In the genomic region with DNA sequence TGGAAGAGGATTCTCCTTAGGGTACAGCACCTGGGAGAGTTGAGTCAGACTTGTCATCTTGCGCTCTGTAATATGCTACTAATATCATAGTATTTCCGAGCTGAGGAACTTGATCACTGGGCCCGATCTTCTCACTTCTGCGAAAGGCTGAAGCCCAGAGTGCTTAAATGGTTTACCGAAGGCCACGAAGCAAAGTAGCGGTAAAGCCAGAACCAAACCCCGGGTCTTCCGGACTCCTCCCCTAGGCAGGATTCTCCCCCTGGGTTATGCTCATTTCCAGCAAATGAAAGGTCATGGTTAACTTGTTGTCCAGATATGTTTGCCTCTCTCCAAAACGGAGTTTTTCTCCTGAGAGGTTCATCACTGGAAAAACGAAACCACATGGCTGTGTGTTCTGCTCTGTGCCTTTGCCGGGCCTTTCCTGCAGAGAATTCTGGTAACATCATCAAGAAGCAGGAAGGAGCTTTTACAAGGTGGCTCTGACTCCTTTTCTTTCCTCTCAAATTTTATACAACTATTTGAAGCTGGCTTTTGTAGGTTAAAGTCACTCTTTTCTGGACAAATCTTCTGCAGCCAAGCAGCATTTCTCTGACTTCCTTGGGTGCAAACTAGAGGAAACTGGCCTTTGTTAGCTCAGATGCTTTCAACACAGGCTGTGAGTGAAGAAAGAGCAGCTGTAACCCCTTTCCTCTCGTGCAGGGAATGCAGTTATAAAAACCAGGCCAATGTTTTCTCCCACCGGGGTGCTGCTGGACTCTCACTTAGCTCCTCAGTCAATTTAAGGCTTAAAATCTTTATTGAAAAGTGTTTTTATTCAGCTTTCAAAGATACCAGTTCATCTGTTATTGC, we compare ENCODE assay signal across 1 cellular context.
TF ChIP-seq lines count a peak whose summit lies in the region.

No MANE protein-coding gene starts in this region.

TF ChIP-seq in GM23338, 12 proteins besides CTCF, POLR2A, EP300 and RAD21 (continued from another document):
- TF ChIP-seq, protein P1, sequence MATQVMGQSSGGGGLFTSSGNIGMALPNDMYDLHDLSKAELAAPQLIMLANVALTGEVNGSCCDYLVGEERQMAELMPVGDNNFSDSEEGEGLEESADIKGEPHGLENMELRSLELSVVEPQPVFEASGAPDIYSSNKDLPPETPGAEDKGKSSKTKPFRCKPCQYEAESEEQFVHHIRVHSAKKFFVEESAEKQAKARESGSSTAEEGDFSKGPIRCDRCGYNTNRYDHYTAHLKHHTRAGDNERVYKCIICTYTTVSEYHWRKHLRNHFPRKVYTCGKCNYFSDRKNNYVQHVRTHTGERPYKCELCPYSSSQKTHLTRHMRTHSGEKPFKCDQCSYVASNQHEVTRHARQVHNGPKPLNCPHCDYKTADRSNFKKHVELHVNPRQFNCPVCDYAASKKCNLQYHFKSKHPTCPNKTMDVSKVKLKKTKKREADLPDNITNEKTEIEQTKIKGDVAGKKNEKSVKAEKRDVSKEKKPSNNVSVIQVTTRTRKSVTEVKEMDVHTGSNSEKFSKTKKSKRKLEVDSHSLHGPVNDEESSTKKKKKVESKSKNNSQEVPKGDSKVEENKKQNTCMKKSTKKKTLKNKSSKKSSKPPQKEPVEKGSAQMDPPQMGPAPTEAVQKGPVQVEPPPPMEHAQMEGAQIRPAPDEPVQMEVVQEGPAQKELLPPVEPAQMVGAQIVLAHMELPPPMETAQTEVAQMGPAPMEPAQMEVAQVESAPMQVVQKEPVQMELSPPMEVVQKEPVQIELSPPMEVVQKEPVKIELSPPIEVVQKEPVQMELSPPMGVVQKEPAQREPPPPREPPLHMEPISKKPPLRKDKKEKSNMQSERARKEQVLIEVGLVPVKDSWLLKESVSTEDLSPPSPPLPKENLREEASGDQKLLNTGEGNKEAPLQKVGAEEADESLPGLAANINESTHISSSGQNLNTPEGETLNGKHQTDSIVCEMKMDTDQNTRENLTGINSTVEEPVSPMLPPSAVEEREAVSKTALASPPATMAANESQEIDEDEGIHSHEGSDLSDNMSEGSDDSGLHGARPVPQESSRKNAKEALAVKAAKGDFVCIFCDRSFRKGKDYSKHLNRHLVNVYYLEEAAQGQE (IDR thresholded peaks at IDR 0.05; ENCODE audit: unreplicated experiment): no peak
- TF ChIP-seq, protein P2, sequence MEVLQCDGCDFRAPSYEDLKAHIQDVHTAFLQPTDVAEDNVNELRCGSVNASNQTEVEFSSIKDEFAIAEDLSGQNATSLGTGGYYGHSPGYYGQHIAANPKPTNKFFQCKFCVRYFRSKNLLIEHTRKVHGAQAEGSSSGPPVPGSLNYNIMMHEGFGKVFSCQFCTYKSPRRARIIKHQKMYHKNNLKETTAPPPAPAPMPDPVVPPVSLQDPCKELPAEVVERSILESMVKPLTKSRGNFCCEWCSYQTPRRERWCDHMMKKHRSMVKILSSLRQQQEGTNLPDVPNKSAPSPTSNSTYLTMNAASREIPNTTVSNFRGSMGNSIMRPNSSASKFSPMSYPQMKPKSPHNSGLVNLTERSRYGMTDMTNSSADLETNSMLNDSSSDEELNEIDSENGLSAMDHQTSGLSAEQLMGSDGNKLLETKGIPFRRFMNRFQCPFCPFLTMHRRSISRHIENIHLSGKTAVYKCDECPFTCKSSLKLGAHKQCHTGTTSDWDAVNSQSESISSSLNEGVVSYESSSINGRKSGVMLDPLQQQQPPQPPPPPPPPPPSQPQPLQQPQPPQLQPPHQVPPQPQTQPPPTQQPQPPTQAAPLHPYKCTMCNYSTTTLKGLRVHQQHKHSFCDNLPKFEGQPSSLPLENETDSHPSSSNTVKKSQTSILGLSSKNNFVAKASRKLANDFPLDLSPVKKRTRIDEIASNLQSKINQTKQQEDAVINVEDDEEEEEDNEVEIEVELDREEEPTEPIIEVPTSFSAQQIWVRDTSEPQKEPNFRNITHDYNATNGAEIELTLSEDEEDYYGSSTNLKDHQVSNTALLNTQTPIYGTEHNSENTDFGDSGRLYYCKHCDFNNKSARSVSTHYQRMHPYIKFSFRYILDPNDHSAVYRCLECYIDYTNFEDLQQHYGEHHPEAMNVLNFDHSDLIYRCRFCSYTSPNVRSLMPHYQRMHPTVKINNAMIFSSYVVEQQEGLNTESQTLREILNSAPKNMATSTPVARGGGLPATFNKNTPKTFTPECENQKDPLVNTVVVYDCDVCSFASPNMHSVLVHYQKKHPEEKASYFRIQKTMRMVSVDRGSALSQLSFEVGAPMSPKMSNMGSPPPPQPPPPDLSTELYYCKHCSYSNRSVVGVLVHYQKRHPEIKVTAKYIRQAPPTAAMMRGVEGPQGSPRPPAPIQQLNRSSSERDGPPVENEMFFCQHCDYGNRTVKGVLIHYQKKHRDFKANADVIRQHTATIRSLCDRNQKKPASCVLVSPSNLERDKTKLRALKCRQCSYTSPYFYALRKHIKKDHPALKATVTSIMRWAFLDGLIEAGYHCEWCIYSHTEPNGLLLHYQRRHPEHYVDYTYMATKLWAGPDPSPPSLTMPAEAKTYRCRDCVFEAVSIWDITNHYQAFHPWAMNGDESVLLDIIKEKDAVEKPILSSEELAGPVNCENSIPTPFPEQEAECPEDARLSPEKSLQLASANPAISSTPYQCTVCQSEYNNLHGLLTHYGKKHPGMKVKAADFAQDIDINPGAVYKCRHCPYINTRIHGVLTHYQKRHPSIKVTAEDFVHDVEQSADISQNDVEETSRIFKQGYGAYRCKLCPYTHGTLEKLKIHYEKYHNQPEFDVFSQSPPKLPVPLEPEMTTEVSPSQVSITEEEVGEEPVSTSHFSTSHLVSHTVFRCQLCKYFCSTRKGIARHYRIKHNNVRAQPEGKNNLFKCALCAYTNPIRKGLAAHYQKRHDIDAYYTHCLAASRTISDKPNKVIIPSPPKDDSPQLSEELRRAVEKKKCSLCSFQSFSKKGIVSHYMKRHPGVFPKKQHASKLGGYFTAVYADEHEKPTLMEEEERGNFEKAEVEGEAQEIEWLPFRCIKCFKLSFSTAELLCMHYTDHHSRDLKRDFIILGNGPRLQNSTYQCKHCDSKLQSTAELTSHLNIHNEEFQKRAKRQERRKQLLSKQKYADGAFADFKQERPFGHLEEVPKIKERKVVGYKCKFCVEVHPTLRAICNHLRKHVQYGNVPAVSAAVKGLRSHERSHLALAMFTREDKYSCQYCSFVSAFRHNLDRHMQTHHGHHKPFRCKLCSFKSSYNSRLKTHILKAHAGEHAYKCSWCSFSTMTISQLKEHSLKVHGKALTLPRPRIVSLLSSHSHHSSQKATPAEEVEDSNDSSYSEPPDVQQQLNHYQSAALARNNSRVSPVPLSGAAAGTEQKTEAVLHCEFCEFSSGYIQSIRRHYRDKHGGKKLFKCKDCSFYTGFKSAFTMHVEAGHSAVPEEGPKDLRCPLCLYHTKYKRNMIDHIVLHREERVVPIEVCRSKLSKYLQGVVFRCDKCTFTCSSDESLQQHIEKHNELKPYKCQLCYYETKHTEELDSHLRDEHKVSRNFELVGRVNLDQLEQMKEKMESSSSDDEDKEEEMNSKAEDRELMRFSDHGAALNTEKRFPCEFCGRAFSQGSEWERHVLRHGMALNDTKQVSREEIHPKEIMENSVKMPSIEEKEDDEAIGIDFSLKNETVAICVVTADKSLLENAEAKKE (CRISPR knock-in tag; IDR thresholded peaks at IDR 0.05): no peak
